ENCODE assay signal across 11 cellular contexts in the genomic region with DNA sequence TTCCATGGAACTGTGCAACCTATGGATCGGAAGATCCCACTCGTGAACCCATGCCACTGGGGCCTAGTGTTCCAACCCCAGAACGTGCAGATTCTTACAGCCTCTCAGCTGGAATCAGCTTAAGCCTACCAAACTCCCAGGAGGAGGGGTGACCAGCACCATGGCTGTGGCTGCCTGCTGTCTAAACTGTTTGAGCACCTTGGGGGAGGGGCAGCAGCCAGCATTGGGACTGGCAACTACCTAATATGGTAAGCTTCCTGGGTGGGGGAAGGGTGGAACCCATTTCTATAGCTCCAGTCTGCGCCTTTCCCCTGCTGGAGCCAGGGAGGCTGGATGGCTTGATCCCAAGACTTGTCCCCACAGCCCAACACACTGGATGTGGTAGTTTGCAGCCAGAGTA.
"Had no signal": no experiment of that assay in that cellular context is flagged by ENCODE, and none has a peak within 500 bp of the region (broad histone marks: within the 10 kb centered on the region; RNA-seq: fewer than 3 reads in every experiment).

No MANE protein-coding gene starts in this region.

- H3K4me3 ChIP-seq: cardiac muscle cell, colonic mucosa, heart left ventricle, lower lobe of right lung, mucosa of descending colon, right atrium auricular region had no signal

- H3K36me3 ChIP-seq: cardiac muscle cell, colonic mucosa, heart left ventricle, lower lobe of right lung, right atrium auricular region had no signal

- H3K9me3 ChIP-seq: colonic mucosa, lower lobe of right lung, mucosa of descending colon had no signal

- H3K27ac ChIP-seq: cardiac muscle cell, colonic mucosa, heart left ventricle, lower lobe of right lung, right atrium auricular region had no signal

- ATAC-seq: heart left ventricle; lower lobe of right lung; mucosa of descending colon; naive thymus-derived CD8-positive, alpha-beta T cell had no signal

- DNase-seq: activated naive CD4-positive, alpha-beta T cell treated with anti-CD3 and anti-CD28 coated beads, Interleukin-2, amount 10 ng/mL, durations not matched to agents 7 days and 5 days; colonic mucosa; effector CD4-positive, alpha-beta T cell; heart left ventricle; immature natural killer cell; lower lobe of right lung; naive thymus-derived CD8-positive, alpha-beta T cell; small intestine had no signal

- H3K4me1 ChIP-seq: colonic mucosa, heart left ventricle, lower lobe of right lung, right atrium auricular region had no signal

- H3K27me3 ChIP-seq: cardiac muscle cell, colonic mucosa, heart left ventricle, right atrium auricular region had no signal
